Comparison of ENCODE assay signal across 1 cellular context in genomic region chr7:152891160-152891621, GRCh38.
TF ChIP-seq lines count a peak whose summit lies in the region.

No MANE protein-coding gene starts in this region.

TF ChIP-seq in K562, 482 proteins besides CTCF, POLR2A, EP300 and RAD21:
- TF ChIP-seq SAFB (IDR thresholded peaks at IDR 0.05; ENCODE audit: borderline replicate concordance, low read depth, low read length): peak; percentile 31; the same call in 1 of the 2 replicates
- no peak for TF ChIP-seq TCFL5 (CRISPR knock-in tag; conservative IDR thresholded peaks at IDR 0.05)
- TF ChIP-seq NRF1 (conservative IDR thresholded peaks at IDR 0.05 in 1 of 2, IDR thresholded peaks at IDR 0.05 in 1 of 2): no peak
- TF ChIP-seq MIER1 (IDR thresholded peaks at IDR 0.05; ENCODE audit: low read depth): no peak
- no peak for TF ChIP-seq PHF20 (IDR thresholded peaks at IDR 0.05; ENCODE audit: partially characterized antibody)
- TF ChIP-seq POLR2G (IDR thresholded peaks at IDR 0.05; ENCODE audit: low read depth, low read length): 0 out of 2 replicates have a peak, but pooled peaks have one; percentile 27
- no peak for TF ChIP-seq CGGBP1 (CRISPR knock-in tag; IDR thresholded peaks at IDR 0.05)
- TF ChIP-seq ZNF408 (CRISPR knock-in tag; IDR thresholded peaks at IDR 0.05; ENCODE audit: low read depth): no peak
- no peak for TF ChIP-seq SMAD3 (CRISPR knock-in tag; conservative IDR thresholded peaks at IDR 0.05)
- TF ChIP-seq USF1 (CRISPR knock-in tag; IDR thresholded peaks at IDR 0.05): no peak
- TF ChIP-seq ZNF347 (CRISPR knock-in tag; IDR thresholded peaks at IDR 0.05; ENCODE audit: low read depth): no peak
TF ChIP-seq in K562: peak in this region for 2.
